Comparison of ENCODE assay signal across 8 cellular contexts in the genomic region with DNA sequence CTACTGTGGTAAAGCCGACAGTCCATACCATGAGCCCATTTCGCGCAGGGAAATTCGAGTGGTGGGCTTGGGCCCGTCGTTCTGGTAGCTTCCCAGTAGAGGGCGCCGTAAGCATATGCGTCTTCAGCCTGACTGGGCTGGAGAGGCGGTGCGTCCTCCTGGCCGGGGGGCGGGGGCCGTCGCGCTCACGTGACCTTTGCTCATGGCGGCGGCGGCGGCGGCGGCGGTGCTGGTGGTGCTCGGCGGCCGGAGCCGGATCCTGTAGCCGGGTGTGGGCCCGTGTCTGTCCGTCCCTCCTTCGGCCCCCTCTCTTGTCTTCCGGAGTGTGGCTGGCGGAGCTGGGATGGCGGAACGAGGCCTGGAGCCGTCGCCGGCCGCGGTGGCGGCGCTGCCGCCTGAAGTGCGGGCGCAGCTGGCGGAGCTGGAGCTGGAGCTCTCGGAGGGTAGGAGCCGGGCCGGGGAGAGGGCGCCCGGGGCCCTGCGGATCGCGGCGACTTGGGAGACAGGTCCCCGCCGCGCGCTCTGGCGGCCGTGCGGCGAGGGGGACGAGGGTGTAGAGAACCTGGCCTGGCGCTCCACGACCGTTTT.
DNase-seq lines count a peak whose midpoint lies in the region; ATAC-seq, FAIRE-seq and TF ChIP-seq lines count a peak whose summit lies in the region.

A gene with protein sequence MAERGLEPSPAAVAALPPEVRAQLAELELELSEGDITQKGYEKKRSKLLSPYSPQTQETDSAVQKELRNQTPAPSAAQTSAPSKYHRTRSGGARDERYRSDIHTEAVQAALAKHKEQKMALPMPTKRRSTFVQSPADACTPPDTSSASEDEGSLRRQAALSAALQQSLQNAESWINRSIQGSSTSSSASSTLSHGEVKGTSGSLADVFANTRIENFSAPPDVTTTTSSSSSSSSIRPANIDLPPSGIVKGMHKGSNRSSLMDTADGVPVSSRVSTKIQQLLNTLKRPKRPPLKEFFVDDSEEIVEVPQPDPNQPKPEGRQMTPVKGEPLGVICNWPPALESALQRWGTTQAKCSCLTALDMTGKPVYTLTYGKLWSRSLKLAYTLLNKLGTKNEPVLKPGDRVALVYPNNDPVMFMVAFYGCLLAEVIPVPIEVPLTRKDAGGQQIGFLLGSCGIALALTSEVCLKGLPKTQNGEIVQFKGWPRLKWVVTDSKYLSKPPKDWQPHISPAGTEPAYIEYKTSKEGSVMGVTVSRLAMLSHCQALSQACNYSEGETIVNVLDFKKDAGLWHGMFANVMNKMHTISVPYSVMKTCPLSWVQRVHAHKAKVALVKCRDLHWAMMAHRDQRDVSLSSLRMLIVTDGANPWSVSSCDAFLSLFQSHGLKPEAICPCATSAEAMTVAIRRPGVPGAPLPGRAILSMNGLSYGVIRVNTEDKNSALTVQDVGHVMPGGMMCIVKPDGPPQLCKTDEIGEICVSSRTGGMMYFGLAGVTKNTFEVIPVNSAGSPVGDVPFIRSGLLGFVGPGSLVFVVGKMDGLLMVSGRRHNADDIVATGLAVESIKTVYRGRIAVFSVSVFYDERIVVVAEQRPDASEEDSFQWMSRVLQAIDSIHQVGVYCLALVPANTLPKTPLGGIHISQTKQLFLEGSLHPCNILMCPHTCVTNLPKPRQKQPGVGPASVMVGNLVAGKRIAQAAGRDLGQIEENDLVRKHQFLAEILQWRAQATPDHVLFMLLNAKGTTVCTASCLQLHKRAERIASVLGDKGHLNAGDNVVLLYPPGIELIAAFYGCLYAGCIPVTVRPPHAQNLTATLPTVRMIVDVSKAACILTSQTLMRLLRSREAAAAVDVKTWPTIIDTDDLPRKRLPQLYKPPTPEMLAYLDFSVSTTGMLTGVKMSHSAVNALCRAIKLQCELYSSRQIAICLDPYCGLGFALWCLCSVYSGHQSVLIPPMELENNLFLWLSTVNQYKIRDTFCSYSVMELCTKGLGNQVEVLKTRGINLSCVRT (N-terminal part only) (plus strand): TSS at position 188 of the 588 bp plus-strand sequence. CDS start 156 bp downstream, at position 344.

- peak; percentile 62 for DNase-seq in D721Med (ENCODE audit: insufficient read length, low spot score)
- DNase-seq in HuH-7.5 (ENCODE audit: low spot score) = peak; percentile 67
- peak; percentile 97 for DNase-seq in activated T-cell treated with anti-CD3 and anti-CD28 coated beads for 1 hour (ENCODE audit: low read depth)
- peak; percentile 74 for DNase-seq in epidermal melanocyte (ENCODE audit: insufficient read length, low spot score)
- peak; percentile 84 for DNase-seq in middle frontal gyrus (ENCODE audit: extremely low spot score, low spot score)
- peak; percentile 91 to 94 for DNase-seq in stimulated activated CD8-positive, alpha-beta memory T cell treated with anti-CD3 and anti-CD28 coated beads, Interleukin-2, amount 100 ng/mL, for 1 hour (ENCODE audit: low read depth in 2 of 2)

- no peaks in the 10 kb centered on the region for H3K27me3 ChIP-seq in OCI-LY1 (ENCODE audit: insufficient read depth, low read length)

- peak; percentile 77 for ATAC-seq in GM21515 (IDR thresholded peaks at IDR 0.05; ENCODE audit: unreplicated experiment)

- H3K9ac ChIP-seq in OCI-LY1 (ENCODE audit: low read length) = peak within 1 kb of the TSS; percentile 87

- H3K27ac ChIP-seq in OCI-LY1 (ENCODE audit: low read depth, low read length, poor library complexity, severe bottlenecking) = no peak within 1 kb of the TSS

- peak within 1 kb of the TSS; percentile 28 for H2AFZ ChIP-seq in OCI-LY1 (ENCODE audit: low read length)

- H3K4me2 ChIP-seq in OCI-LY1 (ENCODE audit: low read length) = peak within 1 kb of the TSS; percentile 64

- H3F3A ChIP-seq in OCI-LY1 (ENCODE audit: insufficient read depth, low read length) = no peaks in the 10 kb centered on the region

- peak within 1 kb of the TSS; percentile 84 for H3K4me3 ChIP-seq in OCI-LY1 (ENCODE audit: low read depth, low read length, poor library complexity, severe bottlenecking)

- TF ChIP-seq CTCF in D721Med (IDR thresholded peaks at IDR 0.05; ENCODE audit: insufficient read depth, missing control alignments) (peak; percentile 94), OCI-LY1 (IDR thresholded peaks at IDR 0.05; ENCODE audit: low read length) (peak; percentile 83)

- H3K79me2 ChIP-seq in OCI-LY1 (ENCODE audit: insufficient read depth, low read length) = no peaks in the 10 kb centered on the region

- FAIRE-seq in D721Med (lab: Jason Lieb, UNC) = no peak

- H3K4me1 ChIP-seq in OCI-LY1 (ENCODE audit: insufficient read depth, low read length, severe bottlenecking) = peaks cover 19% of the 10 kb centered on the region

- no peaks in the 10 kb centered on the region for H3K9me3 ChIP-seq in OCI-LY1 (ENCODE audit: low read length)

- H3K36me3 ChIP-seq in OCI-LY1 (ENCODE audit: insufficient read depth, low read length) = no peaks in the 10 kb centered on the region

- no peaks in the 10 kb centered on the region for H4K20me1 ChIP-seq in OCI-LY1 (ENCODE audit: insufficient read depth, low read length)

- no peaks in the 10 kb centered on the region for H3K9me2 ChIP-seq in OCI-LY1 (ENCODE audit: low read depth, low read length)
